ENCODE assay signal across 9 cellular contexts in genomic region chrX:37905436-37906147, GRCh38. TPM values are rescaled to one million over a fixed set of nuclear protein-coding genes. Genes with fewer than 3 reads are reported as not detected.
DNase-seq lines count a peak whose midpoint lies in the region; ATAC-seq, FAIRE-seq and TF ChIP-seq lines count a peak whose summit lies in the region.
"Had no signal": no experiment of that assay in that cellular context is flagged by ENCODE, and none has a peak within 500 bp of the region (broad histone marks: within the 10 kb centered on the region; RNA-seq: fewer than 3 reads in every experiment).

No MANE protein-coding gene starts in this region.

- H3K27me3 ChIP-seq in GM12878 (replicated peaks in 1 of 2; ENCODE audit: control insufficient read depth in 2 of 2, insufficient read depth in 2 of 2, low read length in 1 of 2), result peaks cover 0 to 2% of the 10 kb centered on the region in 2 experiments; a peak in 1 of 4 replicates
- H3K27me3 ChIP-seq in left lung, result peaks cover 20 to 37% of the 10 kb centered on the region in 2 donors
- H3K27me3 ChIP-seq in Karpas-422 (ENCODE audit: low read length), result no peaks in the 10 kb centered on the region

- no TSS peak for BruUV-seq in GM12878 (replicated peaks; lab: Mats Ljungman, UMichigan)

- SMC1A ChIA-PET in GM12878 (lab: Charles Lee; ENCODE audit: uncharacterized antibody, unreplicated experiment), result no interaction called here

- H3K9me3 ChIP-seq in GM12878 (replicated peaks; ENCODE audit: control insufficient read depth, insufficient read depth, low read length) (no peaks in the 10 kb centered on the region), left lung (no peaks in the 10 kb centered on the region), Karpas-422 (ENCODE audit: low read length) (no peaks in the 10 kb centered on the region)
- H3K9me3 ChIP-seq: upper lobe of left lung had no signal

- H3K79me2 ChIP-seq in GM12878 (ENCODE audit: control insufficient read depth, insufficient read depth, low read length) (no peaks in the 10 kb centered on the region), Karpas-422 (ENCODE audit: low read length) (no peaks in the 10 kb centered on the region)

- intact Hi-C loops in GM12878 (cut with micrococcal nuclease; ENCODE audit: unreplicated experiment) (no loop called here), left lung (cut with DNase I) (no loop called here)

- CTCF ChIA-PET in GM12878 (lab: Yijun Ruan, JAX), result no interaction called here

- no peak for FAIRE-seq in GM12878 (lab: Jason Lieb, UNC)

- no peaks in the 10 kb centered on the region for H3K4me1 ChIP-seq in GM12878 (ENCODE audit: control insufficient read depth, insufficient read depth, low read length)
- no peaks in the 10 kb centered on the region for H3K4me1 ChIP-seq in left lung
- H3K4me1 ChIP-seq in Karpas-422 (ENCODE audit: low read length), result no peaks in the 10 kb centered on the region

- H3K4me2 ChIP-seq in GM12878 (ENCODE audit: control insufficient read depth, insufficient read depth) (no peak overlapping the region), Karpas-422 (ENCODE audit: low read depth, low read length, poor library complexity, severe bottlenecking) (no peak overlapping the region)

- H3K4me3 ChIP-seq in GM12878 (no peak overlapping the region), left lung (no peak overlapping the region), Karpas-422 (ENCODE audit: low read length) (no peak overlapping the region)
- H3K4me3 ChIP-seq: upper lobe of left lung had no signal

- no peak for TF ChIP-seq EP300 in GM12878 (IDR thresholded peaks at IDR 0.05; ENCODE audit: borderline replicate concordance in 1 of 2, control insufficient read depth in 1 of 2, low read depth in 2 of 2, low read length in 2 of 2)

- H2AFZ ChIP-seq in GM12878 (ENCODE audit: control insufficient read depth, low read depth, low read length) (no peak overlapping the region), Karpas-422 (ENCODE audit: low read length) (no peak overlapping the region)

- POLR2A ChIA-PET in GM12878 (lab: Charles Lee), result no interaction called here

- H3K9ac ChIP-seq in GM12878 (ENCODE audit: control insufficient read depth, insufficient read depth, low read length) (no peak overlapping the region), Karpas-422 (ENCODE audit: low read length) (no peak overlapping the region)

- WGBS in GM12878 (ENCODE audit: insufficient coverage, insufficient replicate concordance, low lambda C conversion rate, missing lambda C conversion rate), result 24% methylated on average over 21 of the region's 36 CpGs

- RAD21 ChIA-PET in GM12878 (lab: Charles Lee; ENCODE audit: unreplicated experiment), result no interaction called here

- H4K20me1 ChIP-seq in GM12878 (ENCODE audit: control insufficient read depth, insufficient read depth) (no peaks in the 10 kb centered on the region), Karpas-422 (ENCODE audit: insufficient read depth, low read depth, low read length) (no peaks in the 10 kb centered on the region)

- in situ Hi-C loops in GM12878 (cut with MboI), result no loop called here

- TF ChIP-seq RAD21 in GM12878 (IDR thresholded peaks at IDR 0.05; ENCODE audit: insufficient read depth, low read depth, low read length), result no peak

- no peaks in the 10 kb centered on the region for H3K36me3 ChIP-seq in GM12878 (ENCODE audit: control insufficient read depth in 2 of 2, insufficient read depth in 2 of 2, low read length in 1 of 2)
- H3K36me3 ChIP-seq in left lung, result no peaks in the 10 kb centered on the region
- no peaks in the 10 kb centered on the region for H3K36me3 ChIP-seq in Karpas-422 (ENCODE audit: insufficient read depth, low read length)
- H3K36me3 ChIP-seq: upper lobe of left lung had no signal

- DNase-seq in Daoy (ENCODE audit: low read depth) (peak; percentile 66), NCI-H1105 (lab: John Stamatoyannopoulos, UW) (peak; percentile 1), GM12878 (ENCODE audit: low read depth, low spot score) (no peak), left lung (peak; percentile 30 to 51), NCI-H146 treated with DMSO at 0.1 percent for 48 hours (lab: John Stamatoyannopoulos, UW; ENCODE audit: unreplicated experiment) (no peak), Karpas-422 (no peak)

- no peak overlapping the region for H3K27ac ChIP-seq in GM12878 (ENCODE audit: control insufficient read depth, insufficient read depth)
- no peak overlapping the region for H3K27ac ChIP-seq in left lung
- H3K27ac ChIP-seq in Karpas-422 (ENCODE audit: low read length), result no peak overlapping the region
- H3K27ac ChIP-seq: upper lobe of left lung had no signal

- TF ChIP-seq CTCF in GM12878 (IDR thresholded peaks at IDR 0.05 in 2 of 3, conservative IDR thresholded peaks at IDR 0.05 in 1 of 3; ENCODE audit: control insufficient read depth in 2 of 3, extremely low read depth in 1 of 3, insufficient read depth in 1 of 3, low read depth in 3 of 3, low read length in 3 of 3), result no peak
- no peak for TF ChIP-seq CTCF in left lung (IDR thresholded peaks at IDR 0.05)

- H3K9me2 ChIP-seq in Karpas-422 (replicated peaks; ENCODE audit: insufficient read depth, low read length), result no peaks in the 10 kb centered on the region

- no peak for TF ChIP-seq POLR2A in GM12878 (IDR thresholded peaks at IDR 0.05; ENCODE audit: low read depth, low read length)

- peak; percentile 61 for ATAC-seq in GM12878
- ATAC-seq in left lung, result no peak
- ATAC-seq in esophagus mucosa, result no peak
- no peak for ATAC-seq in GM19328 (IDR thresholded peaks at IDR 0.05; ENCODE audit: unreplicated experiment)

TF ChIP-seq in GM12878, 131 proteins besides CTCF, POLR2A, EP300 and RAD21 (continues in another document):
- TF ChIP-seq SIN3A (IDR thresholded peaks at IDR 0.05; ENCODE audit: low read depth, low read length) (no peak), ASH2L (IDR thresholded peaks at IDR 0.05; ENCODE audit: borderline replicate concordance, low read depth) (no peak), ZNF592 (IDR thresholded peaks at IDR 0.05) (no peak), SREBF1 (IDR thresholded peaks at IDR 0.05; ENCODE audit: low read length) (no peak), USF2 (IDR thresholded peaks at IDR 0.05; ENCODE audit: borderline replicate concordance, low read depth, low read length) (no peak)

RNA-seq across cellular contexts. Expression of gene DYNLT3, which starts 58.2 kb away (rescaled TPM):
- total RNA-seq in Daoy (2014; rRNA removed; shearing (Covaris generic)), result 21.2 and 22.8 TPM in 2 replicates
- 5.9 and 6.2 TPM in 2 replicates for total RNA-seq in GM12878 (2013; cell fraction: nucleolus; rRNA removed)
- total RNA-seq in GM12878 (2014; rRNA removed) (9.7 and 12.9 TPM in 2 replicates), GM12878 (2014; rRNA removed; fragmentation: Illumina TruSeq; extraction: Trizol) (11.9 and 12.7 TPM in 2 replicates), GM12878 (2021) (8.0 and 8.3 TPM in 2 replicates), left lung (10 to 100 TPM; 25.9 to 26.4 TPM), esophagus mucosa (46.0 TPM)
- polyA plus RNA-seq in GM12878 (2011; ENCODE audit: low read depth), result 3.4 TPM
- polyA plus RNA-seq in GM12878 (2011; rRNA removed) (15.6 and 24.8 TPM in 2 replicates), GM12878 (2014; fragmentation: Illumina TruSeq; extraction: Trizol) (11.7 and 16.8 TPM in 2 replicates), GM12878 (2014; fragmentation: Nextera tagmentation; extraction: Ambion mirVana) (10 to 100 TPM; 14.9 to 19.2 TPM), GM12878 (2014; rRNA removed) (8.0 and 10.0 TPM in 2 replicates), GM12878 (2016; fragmentation: Nextera tagmentation; extraction: Ambion mirVana) (10 to 100 TPM; 13.7 to 13.8 TPM)
- polyA plus RNA-seq in GM12878 (2011; cell fraction: cytosol; rRNA removed), result 4.5 and 7.4 TPM in 2 replicates
- polyA plus RNA-seq in GM12878 (2011; cell fraction: nucleus; rRNA removed), result 3.6 and 5.1 TPM in 2 replicates
- 7.4 and 8.8 TPM in 2 replicates for polyA plus RNA-seq in GM12878 (2012)
- 3.5 and 7.0 TPM in 2 replicates for polyA minus RNA-seq in GM12878 (2011; rRNA and poly(A)+ RNA removed)
- polyA minus RNA-seq in GM12878 (2011; cell fraction: cytosol; rRNA and poly(A)+ RNA removed), result 2.7 and 4.3 TPM in 2 replicates
- 3.3 and 3.5 TPM in 2 replicates for polyA minus RNA-seq in GM12878 (2011; cell fraction: nucleus; rRNA and poly(A)+ RNA removed)
- 22.5 and 33.5 TPM in 2 replicates for total RNA-seq in Karpas-422 (2014; rRNA removed; shearing (Covaris generic); ENCODE audit: low replicate concordance)

Comparison
In these comparisons a context has a peak if more than half of its experiments do, and no peak if none do; other contexts are left out.
1. DNase-seq: peak in Daoy (single experiment), NCI-H1105 (single experiment) and left lung (2 of 2); none in GM12878 (single experiment), NCI-H146 treated with DMSO at 0.1 percent for 48 hours (single experiment) and Karpas-422 (single experiment).